8 cellular contexts compared by ENCODE assay signal in genomic region chr4:73019462-73020047, GRCh38. TPM values are rescaled to one million over a fixed set of nuclear protein-coding genes. Genes with fewer than 3 reads are reported as not detected.
A peak's percentile ranks its signal among the peaks of the same experiment; 100 is the strongest.
DNase-seq lines count a peak whose midpoint lies in the region; ATAC-seq, FAIRE-seq and TF ChIP-seq lines count a peak whose summit lies in the region.

No MANE protein-coding gene starts in this region.

- intact Hi-C loops in breast epithelium (cut with DNase I; ENCODE audit: low total_unique reads) (no loop called here), lower lobe of right lung (cut with DNase I) (loop anchor here (5.0 kb wide), 1 partner anchor 512 kb away; no protein-coding TSS in a partner anchor)

- H3K9me3 ChIP-seq in breast epithelium (no peaks in the 10 kb centered on the region), lower lobe of right lung (no peaks in the 10 kb centered on the region)

- ATAC-seq in lower lobe of right lung (no peak), HG03457 (IDR thresholded peaks at IDR 0.05; ENCODE audit: unreplicated experiment) (no peak), HG03025 (IDR thresholded peaks at IDR 0.05; ENCODE audit: low FRiP score, unreplicated experiment) (no peak)

- no peak overlapping the region for H3K27ac ChIP-seq in breast epithelium
- no peak overlapping the region for H3K27ac ChIP-seq in lower lobe of right lung

- H3K4me1 ChIP-seq in breast epithelium, result no peaks in the 10 kb centered on the region
- H3K4me1 ChIP-seq in lower lobe of right lung, result no peaks in the 10 kb centered on the region

- FAIRE-seq in G401.6 (lab: Jason Lieb, UNC), result peak; percentile 97

- no peak for TF ChIP-seq POLR2A in breast epithelium (IDR thresholded peaks at IDR 0.05)

- no peaks in the 10 kb centered on the region for H3K27me3 ChIP-seq in breast epithelium
- no peaks in the 10 kb centered on the region for H3K27me3 ChIP-seq in lower lobe of right lung (ENCODE audit: low read depth)

- H3K4me3 ChIP-seq in breast epithelium (no peak overlapping the region), lower lobe of right lung (no peak overlapping the region)

- TF ChIP-seq CTCF in breast epithelium (IDR thresholded peaks at IDR 0.05) (peak; percentile 58 to 79 (median 73)), lower lobe of right lung (IDR thresholded peaks at IDR 0.05) (peak; percentile 72)

- H3K36me3 ChIP-seq in breast epithelium, result no peaks in the 10 kb centered on the region
- H3K36me3 ChIP-seq in lower lobe of right lung, result no peaks in the 10 kb centered on the region

- DNase-seq in AG08395 (ENCODE audit: low spot score) (peak; percentile 48), NCI-H1694 treated with DMSO at 0.1 percent for 48 hours (lab: John Stamatoyannopoulos, UW) (peak; percentile 29), breast epithelium (ENCODE audit: low spot score in 2 of 2) (no peak), lower lobe of right lung (no peak), GM19238 (ENCODE audit: insufficient read length, low spot score) (no peak)

RNA-seq across cellular contexts. Expression of gene COX18, which starts 50.0 kb away (rescaled TPM):
- total RNA-seq in breast epithelium, result 10 to 100 TPM; 18.0 to 33.4 (median 19.0) TPM
- 11.8 TPM for total RNA-seq in lower lobe of right lung

Comparison
In these comparisons a context has a peak if more than half of its experiments do, and no peak if none do; other contexts are left out.
1. DNase-seq: peak in AG08395 (single experiment) and NCI-H1694 treated with DMSO at 0.1 percent for 48 hours (single experiment); none in breast epithelium (0 of 2), lower lobe of right lung (single experiment) and GM19238 (single experiment).